In the genomic region with DNA sequence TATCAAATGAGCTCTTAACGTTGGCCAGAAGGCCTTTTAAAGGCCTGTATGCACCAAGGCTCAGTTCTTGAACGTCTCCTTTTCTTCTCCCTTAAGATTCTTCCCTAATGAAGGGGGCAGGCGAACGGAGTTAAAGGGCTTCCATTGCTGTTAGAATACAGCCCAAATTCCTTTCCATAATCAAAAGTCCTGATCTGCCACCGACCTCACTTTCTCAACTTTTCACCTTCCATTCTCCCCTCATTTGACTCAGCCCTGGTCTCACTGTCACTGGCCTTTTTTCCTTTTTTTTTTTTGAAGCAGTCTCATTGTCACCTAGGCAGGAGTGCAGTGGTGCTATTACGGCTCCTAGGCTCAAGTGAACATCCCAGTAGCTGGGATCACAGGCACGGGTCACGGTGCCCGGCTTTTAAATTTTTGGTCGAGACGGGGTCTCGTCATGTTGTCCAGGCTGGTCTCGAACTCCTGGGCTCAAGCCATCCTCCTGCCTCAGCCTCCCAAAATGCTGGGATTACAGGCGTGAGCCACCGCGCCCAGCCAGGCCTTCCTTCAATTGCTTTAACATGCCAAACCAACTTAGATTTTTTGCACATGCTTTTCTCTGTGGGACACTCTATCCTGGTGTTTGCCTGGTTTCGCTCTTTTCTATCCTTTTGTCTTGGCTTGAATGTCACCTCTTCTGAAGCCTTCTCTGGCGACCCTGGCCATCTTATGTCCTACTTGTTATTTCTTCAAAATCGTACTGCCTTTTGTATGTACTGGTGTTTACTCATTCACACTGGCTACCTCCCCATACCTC, we compare ENCODE assay signal across 9 cellular contexts. TPM values are rescaled to one million over a fixed set of nuclear protein-coding genes. Genes with fewer than 3 reads are reported as not detected.
A peak's percentile ranks its signal among the peaks of the same experiment; 100 is the strongest.
DNase-seq lines count a peak whose midpoint lies in the region; ATAC-seq and TF ChIP-seq lines count a peak whose summit lies in the region.
"Had no signal": no experiment of that assay in that cellular context is flagged by ENCODE, and none has a peak within 500 bp of the region (broad histone marks: within the 10 kb centered on the region; RNA-seq: fewer than 3 reads in every experiment).

No MANE protein-coding gene starts in this region.

- intact Hi-C loops in Calu3 (cut with micrococcal nuclease; ENCODE audit: unreplicated experiment), result loop anchor here (10.0 kb wide), 1 partner anchor 148 kb away; no protein-coding TSS in a partner anchor

- H3K4me3 ChIP-seq in RWPE2 (ENCODE audit: severe bottlenecking) (peak overlapping the region; percentile 96), fibroblast of the aortic adventitia (ENCODE audit: low read depth, low read length) (peak overlapping the region; percentile 90)

- H3K4me3 Mint-ChIP-seq in Calu3 (ENCODE audit: low read depth, unreplicated experiment), result no peak overlapping the region
- H3K4me3 Mint-ChIP-seq: stimulated activated naive CD8-positive, alpha-beta T cell treated with anti-CD3 and anti-CD28 coated beads, Interleukin-15, Interleukin-2, amounts not matched to agents 100 ng/mL and 50 ng/mL, for 24 hours had no signal

- TSS peak; percentile 71 for BruUV-seq in Calu3 (replicated peaks; lab: Mats Ljungman, UMichigan)

- DNase-seq in Calu3 (no peak), RWPE2 (ENCODE audit: low spot score) (no peak), fibroblast of the aortic adventitia (ENCODE audit: low read depth) (no peak), retina (peak; percentile 9), SW480 (ENCODE audit: low spot score) (no peak), DMS79 treated with DMSO at 0.1 percent for 48 hours (lab: John Stamatoyannopoulos, UW) (no peak)
- no peak for DNase-seq in stimulated activated CD4-positive, alpha-beta T cell treated with anti-CD3 and anti-CD28 coated beads, Interleukin-2, amount 100 ng/mL, for 48 hours

- H3K4me1 Mint-ChIP-seq in Calu3 (ENCODE audit: low read depth, unreplicated experiment), result peaks cover 14% of the 10 kb centered on the region

- ATAC-seq in RWPE2 (ENCODE audit: low read depth) (no peak; the same call in 2 of the 3 replicates), HG02763 (IDR thresholded peaks at IDR 0.05; ENCODE audit: unreplicated experiment) (no peak)

- H3K9me3 ChIP-seq in RWPE2 (ENCODE audit: severe bottlenecking), result no peaks in the 10 kb centered on the region

- no peak overlapping the region for H3K27ac Mint-ChIP-seq in Calu3 (ENCODE audit: unreplicated experiment)
- H3K27ac Mint-ChIP-seq: stimulated activated naive CD8-positive, alpha-beta T cell treated with anti-CD3 and anti-CD28 coated beads, Interleukin-15, Interleukin-2, amounts not matched to agents 100 ng/mL and 50 ng/mL, for 24 hours had no signal

- H3K36me3 ChIP-seq in RWPE2 (ENCODE audit: low read depth), result no peaks in the 10 kb centered on the region

- CTCF ChIA-PET in Calu3 (lab: Charles Lee), result interaction anchor here (0.7 to 1.6 kb wide), 7 partner anchors 8 to 154 kb away, joined by 3 to 8 read pairs (median 6); a partner anchor contains a TSS

- no peaks in the 10 kb centered on the region for H3K27me3 ChIP-seq in RWPE2 (ENCODE audit: insufficient read depth, poor library complexity, severe bottlenecking)

- H3K27ac ChIP-seq in RWPE2 (ENCODE audit: poor library complexity, severe bottlenecking), result peak overlapping the region; percentile 81

- no peaks in the 10 kb centered on the region for H3K36me3 Mint-ChIP-seq in Calu3 (ENCODE audit: insufficient read depth, unreplicated experiment)

- no peaks in the 10 kb centered on the region for H3K9me3 Mint-ChIP-seq in Calu3 (ENCODE audit: low read depth, unreplicated experiment)
- H3K9me3 Mint-ChIP-seq: stimulated activated naive CD8-positive, alpha-beta T cell treated with anti-CD3 and anti-CD28 coated beads, Interleukin-15, Interleukin-2, amounts not matched to agents 100 ng/mL and 50 ng/mL, for 24 hours had no signal

- peaks cover 4% of the 10 kb centered on the region for H3K4me1 ChIP-seq in RWPE2 (ENCODE audit: insufficient read depth, poor library complexity, severe bottlenecking)

- TF ChIP-seq CTCF in Calu3 (IDR thresholded peaks at IDR 0.05; ENCODE audit: unreplicated experiment) (no peak), RWPE2 (IDR thresholded peaks at IDR 0.05; ENCODE audit: poor library complexity, severe bottlenecking) (no peak), fibroblast of the aortic adventitia (IDR thresholded peaks at IDR 0.05; ENCODE audit: insufficient read depth, low read length) (no peak)

- no peaks in the 10 kb centered on the region for H3K27me3 Mint-ChIP-seq in Calu3 (ENCODE audit: unreplicated experiment)
- H3K27me3 Mint-ChIP-seq: stimulated activated naive CD8-positive, alpha-beta T cell treated with anti-CD3 and anti-CD28 coated beads, Interleukin-15, Interleukin-2, amounts not matched to agents 100 ng/mL and 50 ng/mL, for 24 hours had no signal

RNA-seq across cellular contexts. Expression of a gene that starts 0.6 kb away (rescaled TPM):
- total RNA-seq in Calu3 (2022), result 162 and 170 TPM in 2 replicates
- total RNA-seq in fibroblast of the aortic adventitia (ENCODE audit: low replicate concordance), result 87.8 and 138 TPM in 2 replicates

RNA-seq across cellular contexts. Expression of a gene that starts 19.0 kb away (rescaled TPM):
- 52.5 and 62.4 TPM in 2 replicates for total RNA-seq in Calu3 (2022)
- total RNA-seq in fibroblast of the aortic adventitia (ENCODE audit: low replicate concordance), result 3.9 and 29.1 TPM in 2 replicates
